ENCODE assay signal across 9 cellular contexts in the genomic region with DNA sequence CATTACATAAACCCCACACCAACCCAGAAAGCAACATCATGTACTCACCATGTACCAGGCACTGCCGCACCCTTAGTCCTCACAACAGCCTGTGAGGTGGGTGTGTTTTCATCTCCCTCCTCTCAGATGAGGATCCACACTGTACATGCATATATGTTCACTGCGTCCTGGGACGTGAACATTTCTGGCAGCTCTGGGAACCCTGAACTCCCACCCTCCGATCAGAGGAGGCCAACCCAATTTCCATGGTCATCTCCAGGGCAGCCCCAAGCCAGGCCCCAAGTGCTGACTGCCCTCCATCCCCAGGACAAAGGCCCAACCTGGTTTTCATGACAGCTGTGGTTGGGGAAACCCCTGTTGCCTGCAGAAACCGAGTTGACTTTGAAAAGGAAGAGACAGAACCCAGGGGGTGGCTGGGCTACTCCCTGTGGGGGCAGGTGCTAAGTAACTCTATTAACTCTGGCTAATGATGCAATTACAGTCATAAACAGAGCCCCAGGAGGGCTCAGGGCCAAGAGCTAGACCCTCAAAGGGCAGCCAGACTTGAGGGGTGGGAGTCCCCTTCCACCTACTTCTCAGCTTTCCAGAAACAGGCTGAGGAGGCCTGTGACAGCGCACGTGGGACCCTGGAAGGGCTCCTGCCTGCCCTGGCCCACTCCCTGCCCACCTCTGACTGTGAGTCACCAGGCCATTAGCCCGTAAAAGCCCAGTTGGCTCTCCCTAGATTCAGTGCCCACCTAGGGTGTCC. TPM values are rescaled to one million over a fixed set of nuclear protein-coding genes. Genes with fewer than 3 reads are reported as not detected.
DNase-seq lines count a peak whose midpoint lies in the region; ATAC-seq, FAIRE-seq and TF ChIP-seq lines count a peak whose summit lies in the region.
"Had no signal": no experiment of that assay in that cellular context is flagged by ENCODE, and none has a peak within 500 bp of the region (broad histone marks: within the 10 kb centered on the region; RNA-seq: fewer than 3 reads in every experiment).

No MANE protein-coding gene starts in this region.

- intact Hi-C loops in pancreas (cut with DNase I) (no loop called here), vagina (cut with DNase I) (no loop called here)

- no peak for TF ChIP-seq CTCF in pancreas (IDR thresholded peaks at IDR 0.05)
- TF ChIP-seq CTCF in vagina (IDR thresholded peaks at IDR 0.05), result no peak

- H3K36me3 ChIP-seq in ectodermal cell (ENCODE audit: control insufficient read depth, insufficient read depth, low read length) (no peaks in the 10 kb centered on the region), pancreas (no peaks in the 10 kb centered on the region), vagina (no peaks in the 10 kb centered on the region)

- 53% methylated on average over 8 of the region's 8 CpGs for WGBS in ectodermal cell, 2 experiments
- 72 to 74% methylated on average over 8 of the region's 8 CpGs for WGBS in pancreas, 2 donors

- TF ChIP-seq POLR2A in vagina (IDR thresholded peaks at IDR 0.05), result no peak

- H3K4me1 ChIP-seq in ectodermal cell (ENCODE audit: control insufficient read depth, insufficient read depth, low read length), result peaks cover 3% of the 10 kb centered on the region
- H3K4me1 ChIP-seq in pancreas, result peaks cover 0 to 9% (median 0%) of the 10 kb centered on the region in 3 donors
- H3K4me1 ChIP-seq in vagina, result peaks cover 61% of the 10 kb centered on the region

- ATAC-seq in HG03196 (IDR thresholded peaks at IDR 0.05; ENCODE audit: unreplicated experiment), result peak; percentile 23
- no peak for ATAC-seq in pancreas

- H3K27me3 ChIP-seq in ectodermal cell (ENCODE audit: control insufficient read depth, insufficient read depth, low read length, poor library complexity, severe bottlenecking) (peaks cover 31% of the 10 kb centered on the region), pancreas (no peaks in the 10 kb centered on the region), vagina (no peaks in the 10 kb centered on the region)

- H3K27ac ChIP-seq in ectodermal cell (ENCODE audit: insufficient read depth, low read depth, low read length, poor library complexity, severe bottlenecking), result no peak overlapping the region
- peak overlapping the region in 3 of 4 donors; percentile 83 to 94 (median 88) for H3K27ac ChIP-seq in pancreas
- peak overlapping the region; percentile 98 for H3K27ac ChIP-seq in vagina

- no peaks in the 10 kb centered on the region for H3K9me3 ChIP-seq in ectodermal cell (ENCODE audit: control insufficient read depth, low read length)
- H3K9me3 ChIP-seq in pancreas, result no peaks in the 10 kb centered on the region
- no peaks in the 10 kb centered on the region for H3K9me3 ChIP-seq in vagina

- DNase-seq in NCI-H1105 treated with DMSO at 0.1 percent for 48 hours (lab: John Stamatoyannopoulos, UW) (peak; percentile 12), NCI-H1105 (lab: John Stamatoyannopoulos, UW) (no peak), pancreas (peak in 1 of 6 donors; percentile 38), vagina (ENCODE audit: extremely low spot score in 2 of 2) (no peak), NCI-H446 treated with DMSO at 0.1 percent for 48 hours (lab: John Stamatoyannopoulos, UW) (no peak)
- DNase-seq in activated CD4-positive, alpha-beta T cell treated with anti-CD3 and anti-CD28 coated beads for 4 hours, result peak; percentile 52 to 61

- FAIRE-seq in pancreas (lab: Jason Lieb, UNC), result no peak
- FAIRE-seq: A204.1 had no signal

- H3K4me3 ChIP-seq in ectodermal cell (ENCODE audit: insufficient read depth, low read depth, low read length) (peak overlapping the region; percentile 50), pancreas (peak overlapping the region in 1 of 4 donors; percentile 95), vagina (peak overlapping the region; percentile 84 to 94)

RNA-seq across cellular contexts. Expression of a gene that starts 2.6 kb away (rescaled TPM):
- 2.0 TPM for polyA plus RNA-seq in ectodermal cell (2013, experiment 1 of 4)
- polyA plus RNA-seq in ectodermal cell (2013, experiment 2 of 4), result 1.4 TPM
- polyA plus RNA-seq in ectodermal cell (2013, experiment 3 of 4), result 0.85 TPM
- polyA plus RNA-seq in ectodermal cell (2013, experiment 4 of 4), result 1.9 TPM
- total RNA-seq in pancreas (10 to 100 TPM in 3 of 6 donors, 1 to 10 TPM in 3; 6.5 to 16.2 (median 10.1) TPM), vagina (37.8 TPM)
- polyA plus RNA-seq in pancreas, result 10 to 100 TPM; 27.4 to 49.4 TPM

RNA-seq across cellular contexts. Expression of a gene that starts 14.4 kb away (rescaled TPM):
- not detected for polyA plus RNA-seq in ectodermal cell (2013, experiment 1 of 4)
- not detected for polyA plus RNA-seq in ectodermal cell (2013, experiment 2 of 4)
- polyA plus RNA-seq in ectodermal cell (2013, experiment 3 of 4), result not detected
- not detected for polyA plus RNA-seq in ectodermal cell (2013, experiment 4 of 4)
- total RNA-seq in pancreas (10 to 100 TPM in 1 of 6 donors, 1 to 10 TPM in 5; 1.0 to 24.4 (median 3.2) TPM), vagina (3.4 TPM)
- 10 to 100 TPM in 1 of 2 donors, 1 to 10 TPM in 1; 1.5 to 33.6 TPM for polyA plus RNA-seq in pancreas

RNA-seq across cellular contexts. Expression of a gene that starts 46.9 kb away (rescaled TPM):
- 9.0 TPM for polyA plus RNA-seq in ectodermal cell (2013, experiment 1 of 4)
- polyA plus RNA-seq in ectodermal cell (2013, experiment 2 of 4), result 6.5 TPM
- polyA plus RNA-seq in ectodermal cell (2013, experiment 3 of 4), result 6.0 TPM
- polyA plus RNA-seq in ectodermal cell (2013, experiment 4 of 4), result 8.7 TPM
- 1 to 10 TPM; 2.1 to 5.2 (median 2.7) TPM for total RNA-seq in pancreas
- 1 to 10 TPM; 6.6 to 7.8 TPM for polyA plus RNA-seq in pancreas
- 4.4 TPM for total RNA-seq in vagina

RNA-seq across cellular contexts. Expression of a gene that starts 47.8 kb away (rescaled TPM):
- 1.4 TPM for polyA plus RNA-seq in ectodermal cell (2013, experiment 1 of 4)
- polyA plus RNA-seq in ectodermal cell (2013, experiment 2 of 4), result not detected
- not detected for polyA plus RNA-seq in ectodermal cell (2013, experiment 3 of 4)
- polyA plus RNA-seq in ectodermal cell (2013, experiment 4 of 4), result 1.1 TPM
- total RNA-seq in pancreas, result 1 to 10 TPM in 4 of 6 donors, under 1 TPM in 2; 0.88 to 5.7 (median 1.3) TPM
- 1 to 10 TPM; 2.6 to 2.7 TPM for polyA plus RNA-seq in pancreas
- total RNA-seq in vagina, result 10.1 TPM

RNA-seq across cellular contexts. Expression of a gene that starts 54.7 kb away (rescaled TPM):
- 220 TPM for polyA plus RNA-seq in ectodermal cell (2013, experiment 1 of 4)
- 202 TPM for polyA plus RNA-seq in ectodermal cell (2013, experiment 2 of 4)
- polyA plus RNA-seq in ectodermal cell (2013, experiment 3 of 4), result 246 TPM
- polyA plus RNA-seq in ectodermal cell (2013, experiment 4 of 4), result 264 TPM
- total RNA-seq in pancreas (10 to 100 TPM; 48.6 to 86.2 (median 66.8) TPM), vagina (105 TPM)
- 100 to 1,000 TPM; 123 to 196 TPM for polyA plus RNA-seq in pancreas

Comparison
In these comparisons a context has a peak if more than half of its experiments do, and no peak if none do; other contexts are left out.
1. DNase-seq: peak in NCI-H1105 treated with DMSO at 0.1 percent for 48 hours (single experiment) and activated CD4-positive, alpha-beta T cell treated with anti-CD3 and anti-CD28 coated beads for 4 hours (2 of 2); none in NCI-H1105 (single experiment), vagina (0 of 2) and NCI-H446 treated with DMSO at 0.1 percent for 48 hours (single experiment).